ENCODE assay signal across 21 cellular contexts in the genomic region with DNA sequence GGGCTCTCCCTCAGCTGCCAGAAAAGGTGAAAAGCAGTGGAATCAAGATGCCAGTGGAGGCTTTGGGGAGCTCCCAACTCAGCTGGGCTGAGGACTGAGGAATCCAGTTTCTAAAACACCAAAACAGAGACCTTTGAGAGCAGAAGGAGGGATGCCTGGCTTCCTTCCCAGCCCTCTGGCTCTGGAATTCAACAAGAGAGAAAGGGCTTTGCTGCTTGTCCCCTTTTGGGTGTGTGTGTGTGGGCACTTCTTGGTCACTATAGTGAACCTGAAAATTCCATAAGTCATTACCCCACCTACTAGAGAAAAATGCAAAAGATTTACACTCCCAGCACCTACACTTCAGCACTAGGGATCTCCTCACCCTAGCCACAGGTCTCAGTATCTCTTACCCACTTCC. TPM values are rescaled to one million over a fixed set of nuclear protein-coding genes. Genes with fewer than 3 reads are reported as not detected.
A peak's percentile ranks its signal among the peaks of the same experiment; 100 is the strongest.
DNase-seq lines count a peak whose midpoint lies in the region; ATAC-seq and TF ChIP-seq lines count a peak whose summit lies in the region.
"Had no signal": no experiment of that assay in that cellular context is flagged by ENCODE, and none has a peak within 500 bp of the region (broad histone marks: within the 10 kb centered on the region; RNA-seq: fewer than 3 reads in every experiment).

No MANE protein-coding gene starts in this region.

- ATAC-seq in HG03196 (IDR thresholded peaks at IDR 0.05; ENCODE audit: unreplicated experiment) = no peak
- ATAC-seq: GM12878 had no signal

- peaks cover 30% of the 10 kb centered on the region for H3F3A ChIP-seq in PC-9 (ENCODE audit: insufficient read depth, low read depth)

- no peaks in the 10 kb centered on the region for H3K79me2 ChIP-seq in PC-9 (ENCODE audit: low read depth)
- H3K79me2 ChIP-seq in osteoblast (ENCODE audit: insufficient read depth, low read length) = no peaks in the 10 kb centered on the region

- DNase-seq in PC-9 (peak in 1 of 2 experiments; percentile 19), fibroblast of the aortic adventitia (ENCODE audit: low read depth) (peak; percentile 35), osteoblast (ENCODE audit: insufficient read length, low spot score, missing footprints) (peak; percentile 64), dedifferentiated amniotic fluid mesenchymal stem cell (ENCODE audit: extremely low spot score) (no peak), prostate gland (ENCODE audit: low spot score) (no peak), NCI-H510A (lab: John Stamatoyannopoulos, UW) (no peak)
- DNase-seq: AML-193; BE2C; CD4-positive, alpha-beta T cell; CD8-positive, alpha-beta memory T cell; DMS 273 treated with DMSO at 0.1 percent for 48 hours; DMS79; EL; GDM1; GM23248; HFFc6 had no signal

- no peak overlapping the region for H2AFZ ChIP-seq in PC-9
- H2AFZ ChIP-seq in osteoblast (ENCODE audit: low read length) = no peak overlapping the region
- H2AFZ ChIP-seq: GM23248 had no signal

- POLR2A ChIA-PET in PC-9 (lab: Charles Lee; ENCODE audit: unreplicated experiment) = no interaction called here

- TF ChIP-seq POLR2A in prostate gland (IDR thresholded peaks at IDR 0.05) = no peak

- CTCF ChIA-PET in PC-9 (lab: Charles Lee) = no interaction called here

- peak overlapping the region; percentile 21 for H3K4me2 ChIP-seq in PC-9
- no peak overlapping the region for H3K4me2 ChIP-seq in osteoblast (ENCODE audit: insufficient read depth, low read length)
- H3K4me2 ChIP-seq: BLaER1 treated with 17β-estradiol and CSF1 and Interleukin-3, amounts not matched to agents 10 nM and 100 nM had no signal

- intact Hi-C loops in PC-9 (cut with micrococcal nuclease; ENCODE audit: unreplicated experiment) (loop anchor here (5.0 kb wide), 1 partner anchor 38 kb away; no protein-coding TSS in a partner anchor), prostate gland (cut with DNase I) (no loop called here)

- H3K4me3 ChIP-seq in PC-9 (no peak overlapping the region), fibroblast of the aortic adventitia (ENCODE audit: low read depth, low read length) (no peak overlapping the region), osteoblast (ENCODE audit: insufficient read depth, low read length) (no peak overlapping the region), prostate gland (no peak overlapping the region)
- H3K4me3 ChIP-seq: BLaER1 treated with 17β-estradiol and CSF1 and Interleukin-3, amounts not matched to agents 10 nM and 100 nM; GM12878; GM23248; HAP-1 had no signal

- H3K4me1 ChIP-seq in PC-9 (replicated peaks; ENCODE audit: insufficient read depth) (peaks cover 39% of the 10 kb centered on the region), osteoblast (ENCODE audit: insufficient read depth, low read length) (no peaks in the 10 kb centered on the region), prostate gland (replicated peaks) (no peaks in the 10 kb centered on the region)
- H3K4me1 ChIP-seq: BE2C; BLaER1 treated with 17β-estradiol and CSF1 and Interleukin-3, amounts not matched to agents 10 nM and 100 nM; HAP-1 had no signal

- H3K27me3 ChIP-seq in PC-9 (ENCODE audit: insufficient read depth, low read depth) = no peaks in the 10 kb centered on the region
- no peaks in the 10 kb centered on the region for H3K27me3 ChIP-seq in osteoblast (ENCODE audit: insufficient read depth, low read length)
- no peaks in the 10 kb centered on the region for H3K27me3 ChIP-seq in prostate gland (replicated peaks; ENCODE audit: insufficient read depth)
- H3K27me3 ChIP-seq: BE2C; BLaER1 treated with 17β-estradiol and CSF1 and Interleukin-3, amounts not matched to agents 10 nM and 100 nM had no signal

- H3K27ac ChIP-seq in PC-9 (peak overlapping the region; percentile 93), osteoblast (ENCODE audit: low read depth, low read length) (no peak overlapping the region), prostate gland (no peak overlapping the region)
- H3K27ac ChIP-seq: BLaER1 treated with 17β-estradiol and CSF1 and Interleukin-3, amounts not matched to agents 10 nM and 100 nM; GM23248 had no signal

- H4K20me1 ChIP-seq in PC-9 (ENCODE audit: insufficient read depth) = no peaks in the 10 kb centered on the region
- no peaks in the 10 kb centered on the region for H4K20me1 ChIP-seq in osteoblast (ENCODE audit: insufficient read depth, low read length)
- H4K20me1 ChIP-seq: BLaER1 treated with 17β-estradiol and CSF1 and Interleukin-3, amounts not matched to agents 10 nM and 100 nM had no signal

- no peak for TF ChIP-seq CTCF in PC-9 (conservative IDR thresholded peaks at IDR 0.05)
- no peak for TF ChIP-seq CTCF in fibroblast of the aortic adventitia (IDR thresholded peaks at IDR 0.05; ENCODE audit: insufficient read depth, low read length)
- TF ChIP-seq CTCF in osteoblast (IDR thresholded peaks at IDR 0.05; ENCODE audit: extremely low read depth, low read depth, low read length) = no peak
- no peak for TF ChIP-seq CTCF in prostate gland (IDR thresholded peaks at IDR 0.05)

- no TSS peak for BruUV-seq in PC-9 (replicated peaks; lab: Mats Ljungman, UMichigan)

- H3K9me2 ChIP-seq in PC-9 (ENCODE audit: insufficient read depth) = 0 out of 2 replicates have a peak, but pooled peaks cover 3% of the 10 kb centered on the region

- H3K36me3 ChIP-seq in PC-9 (ENCODE audit: low read depth) (no peaks in the 10 kb centered on the region), osteoblast (ENCODE audit: insufficient read depth, low read length) (no peaks in the 10 kb centered on the region), prostate gland (no peaks in the 10 kb centered on the region)
- H3K36me3 ChIP-seq: BE2C; BLaER1 treated with 17β-estradiol and CSF1 and Interleukin-3, amounts not matched to agents 10 nM and 100 nM; HAP-1 had no signal

- H3K9me3 ChIP-seq in PC-9 (ENCODE audit: insufficient read depth, low read depth) = peaks cover 3% of the 10 kb centered on the region; the same call in 1 of the 2 replicates
- no peaks in the 10 kb centered on the region for H3K9me3 ChIP-seq in osteoblast (ENCODE audit: low read depth, low read length)
- H3K9me3 ChIP-seq in prostate gland = no peaks in the 10 kb centered on the region

RNA-seq across cellular contexts. Expression of a gene that starts 30.3 kb away (rescaled TPM):
- not detected in 2 replicates for total RNA-seq in PC-9 (2021)
- not detected in 2 replicates for total RNA-seq in fibroblast of the aortic adventitia (ENCODE audit: low replicate concordance)
- not detected in 2 replicates for total RNA-seq in osteoblast
- not detected for total RNA-seq in prostate gland
- total RNA-seq: A172; CD4-positive, alpha-beta T cell; CD8-positive, alpha-beta memory T cell; GM23248; HFFc6 had no signal

Comparison
In these comparisons a context has a peak if more than half of its experiments do, and no peak if none do; other contexts are left out.
1. DNase-seq: peak in fibroblast of the aortic adventitia (single experiment) and osteoblast (single experiment); none in dedifferentiated amniotic fluid mesenchymal stem cell (single experiment), prostate gland (single experiment) and NCI-H510A (single experiment).